21 cellular contexts compared by ENCODE assay signal in genomic region chr9:70641631-70642030, GRCh38.
"Had no signal": no experiment of that assay in that cellular context is flagged by ENCODE, and none has a peak within 500 bp of the region (broad histone marks: within the 10 kb centered on the region; RNA-seq: fewer than 3 reads in every experiment).

No MANE protein-coding gene starts in this region.

- H3K4me1 Mint-ChIP-seq: naive B cell had no signal

- H3K27ac ChIP-seq: body of pancreas, gastroesophageal sphincter, heart right ventricle, pancreas, thoracic aorta, upper lobe of right lung had no signal

- H3K27me3 ChIP-seq: body of pancreas, gastroesophageal sphincter, heart right ventricle, pancreas had no signal

- H3K4me1 ChIP-seq: body of pancreas, gastroesophageal sphincter, heart right ventricle, pancreas, upper lobe of right lung had no signal

- H3K27ac Mint-ChIP-seq: activated CD8-positive, alpha-beta T cell treated with anti-CD3 and anti-CD28 coated beads for 36 hours; activated naive CD8-positive, alpha-beta T cell; effector memory CD8-positive, alpha-beta T cell; naive B cell had no signal

- ATAC-seq: activated CD8-positive, alpha-beta T cell treated with anti-CD3 and anti-CD28 coated beads for 36 hours; body of pancreas; effector memory CD8-positive, alpha-beta T cell; gastroesophageal sphincter; heart right ventricle; left colon; upper lobe of right lung had no signal

- H3K36me3 Mint-ChIP-seq: activated naive CD8-positive, alpha-beta T cell; naive B cell had no signal

- H3K9me3 Mint-ChIP-seq: activated CD8-positive, alpha-beta T cell treated with anti-CD3 and anti-CD28 coated beads for 36 hours; effector memory CD8-positive, alpha-beta T cell had no signal

- H3K36me3 ChIP-seq: gastroesophageal sphincter, heart right ventricle, pancreas, thoracic aorta, upper lobe of right lung had no signal

- H3K4me3 Mint-ChIP-seq: activated CD8-positive, alpha-beta T cell treated with anti-CD3 and anti-CD28 coated beads for 36 hours; activated naive CD8-positive, alpha-beta T cell; effector memory CD8-positive, alpha-beta T cell; naive B cell had no signal

- H3K4me3 ChIP-seq: body of pancreas, gastroesophageal sphincter, heart right ventricle, lung, pancreas, thoracic aorta, upper lobe of right lung had no signal

- H3K9me3 ChIP-seq: body of pancreas, gastroesophageal sphincter, heart right ventricle, pancreas, thoracic aorta, upper lobe of right lung had no signal

- DNase-seq: activated CD8-positive, alpha-beta memory T cell treated with anti-CD3 and anti-CD28 coated beads, Interleukin-2, amount 50 U/mL, for 4 hours; activated CD8-positive, alpha-beta T cell treated with anti-CD3 and anti-CD28 coated beads for 36 hours; activated gamma-delta T cell treated with Interleukin-2 at 50 U/mL for 16 hours; activated T-cell treated with anti-CD3 and anti-CD28 coated beads, Interleukin-2, amount 50 U/mL, for 48 hours; amniotic stem cell; cortex of kidney; effector memory CD8-positive, alpha-beta T cell; erythroblast; heart right ventricle; left colon; midbrain; naive B cell; pancreas; stimulated activated CD4-positive, alpha-beta T cell treated with anti-CD3 and anti-CD28 coated beads, Interleukin-12 subunit alpha, Interleukin-12 subunit beta, amount 100 ng/mL, for 4 hours; stimulated activated CD4-positive, alpha-beta T cell treated with anti-CD3 and anti-CD28 coated beads, Interleukin-2, amount 100 ng/mL, for 24 hours; upper lobe of right lung had no signal
